ENCODE assay signal across 18 cellular contexts in the genomic region with DNA sequence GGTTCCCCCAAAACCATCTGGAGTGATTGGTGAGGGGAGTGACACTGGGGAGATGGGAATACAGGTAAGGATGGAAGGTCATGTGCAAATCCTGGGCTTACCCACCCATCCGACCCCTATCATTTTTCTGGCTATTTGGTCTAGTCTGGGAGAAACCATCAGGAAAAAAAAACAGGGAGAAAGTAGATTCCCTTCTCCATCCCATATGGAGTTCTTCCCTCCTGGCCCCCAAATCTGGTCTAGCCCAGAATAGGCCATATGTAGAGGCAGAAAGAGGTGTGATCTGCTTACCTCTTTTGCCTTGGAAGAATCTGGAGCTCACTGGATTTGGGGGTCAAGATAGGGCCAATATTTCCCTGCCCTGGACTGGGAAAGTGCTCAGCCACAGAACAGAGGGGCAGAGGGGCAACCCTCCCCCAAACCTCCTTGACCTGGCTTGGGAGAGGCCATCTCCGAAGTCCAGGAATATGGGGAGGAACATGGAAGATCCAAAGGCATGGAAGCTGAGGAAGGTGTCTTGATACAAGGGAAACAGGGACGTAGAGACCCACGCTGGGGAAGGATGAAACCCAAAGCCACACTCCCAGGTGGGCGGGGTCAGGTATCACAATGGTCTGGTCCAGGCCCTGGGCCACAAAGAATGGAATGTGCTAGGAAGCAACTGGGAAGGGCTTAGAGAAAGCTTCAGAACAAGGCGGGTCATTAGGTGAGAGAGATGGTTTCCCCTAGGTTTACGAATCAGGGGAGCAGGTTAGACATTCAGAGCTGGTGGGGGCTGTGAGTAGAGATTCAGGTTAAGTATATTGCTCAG. TPM values are rescaled to one million over a fixed set of nuclear protein-coding genes. Genes with fewer than 3 reads are reported as not detected.
A peak's percentile ranks its signal among the peaks of the same experiment; 100 is the strongest.
DNase-seq lines count a peak whose midpoint lies in the region; ATAC-seq, FAIRE-seq and TF ChIP-seq lines count a peak whose summit lies in the region.
"Had no signal": no experiment of that assay in that cellular context is flagged by ENCODE, and none has a peak within 500 bp of the region (broad histone marks: within the 10 kb centered on the region; RNA-seq: fewer than 3 reads in every experiment).

No MANE protein-coding gene starts in this region.

- TF ChIP-seq EP300 in H1 (IDR thresholded peaks at IDR 0.05; ENCODE audit: borderline replicate concordance in 1 of 2, low read depth in 2 of 2, low read length in 2 of 2): peak in 1 of 2 experiments; percentile 80; a peak in 1 of 3 replicates

- H3K23ac ChIP-seq in IMR-90 (ENCODE audit: low read depth, low read length) (no peak overlapping the region), H1 (ENCODE audit: insufficient read length) (no peak overlapping the region)

- 93% methylated on average over 3 of the region's 7 CpGs; no CpG with 5 or more reads in 1 of the 2 experiments for WGBS in IMR-90 (ENCODE audit: extremely low coverage in 2 of 2, insufficient read length in 1 of 2), 2 experiments
- WGBS in H1 (ENCODE audit: extremely low coverage in 1 of 2, insufficient coverage in 1 of 2, insufficient read length in 1 of 2, insufficient replicate concordance in 2 of 2, low coverage in 1 of 2, low lambda C conversion rate in 2 of 2, missing lambda C conversion rate in 1 of 2), 2 experiments: 77% methylated on average over 7 of the region's 7 CpGs; no CpG with 5 or more reads in 1 of the 2 experiments

- no peak for DNase-seq in IMR-90
- peak in 1 of 2 experiments; percentile 74 for DNase-seq in H1 (ENCODE audit: low read depth in 1 of 2, low spot score in 2 of 2)
- DNase-seq in osteoblast (ENCODE audit: insufficient read length, low spot score, missing footprints): peak; percentile 58
- no peak for DNase-seq in central memory CD4-positive, alpha-beta T cell
- no peak for DNase-seq in NCI-H187 (lab: John Stamatoyannopoulos, UW)
- DNase-seq: effector CD8-positive, alpha-beta T cell; kidney glomerular epithelial cell; mesenchymal stem cell; NCI-H2029; NCI-H446; psoas muscle; SHP77; stimulated activated naive CD4-positive, alpha-beta T cell; T-cell; tibial artery had no signal

- H4K20me1 ChIP-seq in IMR-90 (ENCODE audit: insufficient read depth, low read length) (peaks cover 21% of the 10 kb centered on the region), H1 (replicated peaks in 1 of 2; ENCODE audit: control insufficient read depth in 1 of 2, insufficient read depth in 2 of 2, low read length in 2 of 2) (no peaks in the 10 kb centered on the region), osteoblast (ENCODE audit: insufficient read depth, low read length) (peaks cover 8% of the 10 kb centered on the region)

- H3K9me1 ChIP-seq in IMR-90 (ENCODE audit: insufficient read depth, low read length): peaks cover 15% of the 10 kb centered on the region; the same call in 1 of the 2 replicates

- H2AFZ ChIP-seq in IMR-90 (replicated peaks; ENCODE audit: low read length, poor library complexity) (no peak overlapping the region), H1 (ENCODE audit: low read length) (no peak overlapping the region), osteoblast (ENCODE audit: low read length) (no peak overlapping the region)

- H2BK15ac ChIP-seq in IMR-90 (ENCODE audit: low read depth, low read length) (no peak overlapping the region), H1 (ENCODE audit: low read length) (0 out of 2 replicates have a peak overlapping the region, but pooled peaks have one; percentile 29)

- no peak overlapping the region for H3K56ac ChIP-seq in IMR-90 (ENCODE audit: extremely low read depth, insufficient read depth, low read length)
- no peak overlapping the region for H3K56ac ChIP-seq in H1 (replicated peaks; ENCODE audit: insufficient read length, low read depth, low read length)

- POLR2A ChIA-PET in IMR-90 (lab: Charles Lee; ENCODE audit: unreplicated experiment) (interaction anchor here (1.2 kb wide), 1 partner anchor 17 kb away, joined by 8 read pairs; no protein-coding TSS in a partner anchor), H1 (lab: Charles Lee; ENCODE audit: partially characterized antibody) (interaction anchor here (0.6 to 13.8 kb wide), 13 partner anchors 9 to 196 kb away, joined by 3 to 200 read pairs (median 4); partner anchors contain the start of genes CHRNB1, MPDU1, POLR2A and SLC35G6)

- H2BK120ac ChIP-seq in IMR-90 (ENCODE audit: low read depth, low read length) (no peak overlapping the region), H1 (replicated peaks; ENCODE audit: low read depth, low read length) (no peak overlapping the region)

- no peak for TF ChIP-seq CTCF in IMR-90 (conservative IDR thresholded peaks at IDR 0.05; ENCODE audit: low read depth, low read length)
- no peak for TF ChIP-seq CTCF in H1 (IDR thresholded peaks at IDR 0.05; ENCODE audit: control extremely low read depth in 1 of 3, insufficient read depth in 1 of 3, low read depth in 1 of 3, low read length in 3 of 3)
- TF ChIP-seq CTCF in osteoblast (IDR thresholded peaks at IDR 0.05; ENCODE audit: extremely low read depth, low read depth, low read length): no peak

- dilution Hi-C loops in IMR-90 (cut with HindIII; ENCODE audit: low sequenced_read_pairs, unreplicated experiment): no loop called here

- CTCF ChIA-PET in IMR-90 (lab: Yijun Ruan, JAX): no interaction called here
- CTCF ChIA-PET in H1 (lab: Charles Lee; ENCODE audit: partially characterized antibody): interaction anchor here (1.0 to 2.1 kb wide), 7 partner anchors 15 to 100 kb away, joined by 3 to 7 read pairs (median 5); partner anchors contain the start of gene ZBTB4

- no peak overlapping the region for H3K4me3 ChIP-seq in IMR-90 (ENCODE audit: insufficient read depth, low read depth, low read length)
- no peak overlapping the region for H3K4me3 ChIP-seq in H1 (ENCODE audit: extremely low read depth in 1 of 4, insufficient read depth in 2 of 4, low read depth in 3 of 4, low read length in 4 of 4)
- H3K4me3 ChIP-seq in osteoblast (ENCODE audit: insufficient read depth, low read length): no peak overlapping the region
- H3K4me3 ChIP-seq: psoas muscle, tibial artery had no signal

- no peak overlapping the region for H3K18ac ChIP-seq in IMR-90 (ENCODE audit: low read depth, low read length)
- 0 out of 2 replicates have a peak overlapping the region, but pooled peaks have one; percentile 68 for H3K18ac ChIP-seq in H1 (ENCODE audit: extremely low read depth, low read length)

- H3K9ac ChIP-seq in IMR-90 (ENCODE audit: low read depth, low read length) (no peak overlapping the region), H1 (replicated peaks in 1 of 4; ENCODE audit: extremely low read depth in 1 of 4, low read depth in 3 of 4, low read length in 3 of 4) (no peak overlapping the region)

- H3K27me3 ChIP-seq in IMR-90 (ENCODE audit: control insufficient read depth, insufficient read depth, low read length) (no peaks in the 10 kb centered on the region), H1 (replicated peaks in 1 of 4; ENCODE audit: control insufficient read depth in 3 of 4, extremely low read depth in 1 of 4, insufficient read depth in 3 of 4, low read length in 3 of 4) (no peaks in the 10 kb centered on the region), osteoblast (ENCODE audit: insufficient read depth, low read length) (no peaks in the 10 kb centered on the region)
- H3K27me3 ChIP-seq: tibial artery had no signal

- in situ Hi-C loops in IMR-90 (cut with MboI; ENCODE audit: low sequenced_read_pairs): no loop called here

- no peak overlapping the region for H2AK9ac ChIP-seq in IMR-90 (replicated peaks; ENCODE audit: low read depth, low read length, poor library complexity)

- TF ChIP-seq POLR2A in IMR-90 (IDR thresholded peaks at IDR 0.05; ENCODE audit: low read depth, low read length): no peak
- TF ChIP-seq POLR2A in H1 (IDR thresholded peaks at IDR 0.05; ENCODE audit: control extremely low read depth in 1 of 2, low read depth in 2 of 2, low read length in 2 of 2): no peak

- no peak overlapping the region for H3K4ac ChIP-seq in IMR-90 (ENCODE audit: low read depth, low read length)
- no peak overlapping the region for H3K4ac ChIP-seq in H1 (replicated peaks; ENCODE audit: insufficient read length, low read depth, low read length)

- no peak overlapping the region for H4K91ac ChIP-seq in IMR-90 (ENCODE audit: insufficient read depth, low read depth, low read length)
- H4K91ac ChIP-seq in H1 (replicated peaks; ENCODE audit: insufficient read length, low read length): no peak overlapping the region

- H4K5ac ChIP-seq in IMR-90 (ENCODE audit: low read depth, low read length): no peak overlapping the region
- H4K5ac ChIP-seq in H1 (ENCODE audit: insufficient read length, low read depth, low read length): no peak overlapping the region

- no peaks in the 10 kb centered on the region for H3K9me3 ChIP-seq in IMR-90 (ENCODE audit: control insufficient read depth, insufficient read depth, low read length)
- H3K9me3 ChIP-seq in H1 (ENCODE audit: insufficient read depth in 2 of 2, low read depth in 1 of 2, low read length in 1 of 2): no peaks in the 10 kb centered on the region
- H3K9me3 ChIP-seq in osteoblast (ENCODE audit: low read depth, low read length): no peaks in the 10 kb centered on the region
- H3K9me3 ChIP-seq: psoas muscle, tibial artery had no signal

- intact Hi-C loops in IMR-90 (cut with micrococcal nuclease): no loop called here

- H3K79me2 ChIP-seq in H1 (ENCODE audit: control insufficient read depth in 1 of 2, insufficient read depth in 2 of 2, low read length in 2 of 2) (no peaks in the 10 kb centered on the region), osteoblast (ENCODE audit: insufficient read depth, low read length) (peaks cover 11% of the 10 kb centered on the region)

- no peak overlapping the region for H3K4me2 ChIP-seq in IMR-90 (ENCODE audit: low read depth, low read length)
- H3K4me2 ChIP-seq in H1 (ENCODE audit: insufficient read depth in 1 of 2, low read depth in 2 of 2, low read length in 2 of 2): peak overlapping the region; percentile 21; a peak in 1 of 4 replicates
- H3K4me2 ChIP-seq in osteoblast (ENCODE audit: insufficient read depth, low read length): no peak overlapping the region

- FAIRE-seq in H1 (lab: Jason Lieb, UNC): peak; percentile 72

- H4K8ac ChIP-seq in IMR-90 (ENCODE audit: low read depth in 2 of 2, low read length in 2 of 2) (no peak overlapping the region), H1 (ENCODE audit: extremely low read depth, insufficient read depth, low read length) (no peak overlapping the region)

- H2BK5ac ChIP-seq in IMR-90 (ENCODE audit: low read depth, low read length, poor library complexity, severe bottlenecking) (no peak overlapping the region), H1 (ENCODE audit: low read depth, low read length) (no peak overlapping the region; the same call in 1 of the 2 replicates)

- no peaks in the 10 kb centered on the region for H3K23me2 ChIP-seq in H1 (ENCODE audit: low read depth, low read length)

- H3K14ac ChIP-seq in IMR-90 (replicated peaks; ENCODE audit: low read depth, low read length) (no peak overlapping the region), H1 (ENCODE audit: insufficient read length) (no peak overlapping the region)

- no peaks in the 10 kb centered on the region for H3K4me1 ChIP-seq in IMR-90 (ENCODE audit: control insufficient read depth, insufficient read depth, low read length)
- H3K4me1 ChIP-seq in H1 (replicated peaks in 1 of 4; ENCODE audit: control insufficient read depth in 3 of 4, insufficient read depth in 4 of 4, low read length in 3 of 4): peaks cover 2 to 13% (median 7%) of the 10 kb centered on the region in 4 experiments
- H3K4me1 ChIP-seq in osteoblast (ENCODE audit: insufficient read depth, low read length): no peaks in the 10 kb centered on the region

- no peak overlapping the region for H3K27ac ChIP-seq in IMR-90 (ENCODE audit: insufficient read depth, low read length)
- no peak overlapping the region for H3K27ac ChIP-seq in H1 (ENCODE audit: low read depth, low read length)
- no peak overlapping the region for H3K27ac ChIP-seq in osteoblast (ENCODE audit: low read depth, low read length)

- peaks cover 11 to 50% of the 10 kb centered on the region in 2 experiments; a peak in 2 of 4 replicates for H3K79me1 ChIP-seq in IMR-90 (ENCODE audit: low read depth in 1 of 2, low read length in 2 of 2)
- H3K79me1 ChIP-seq in H1 (ENCODE audit: low read depth, low read length): no peaks in the 10 kb centered on the region

- TF ChIP-seq RAD21 in IMR-90 (IDR thresholded peaks at IDR 0.05; ENCODE audit: low read length) (no peak), H1 (IDR thresholded peaks at IDR 0.05 in 1 of 2, conservative IDR thresholded peaks at IDR 0.05 in 1 of 2; ENCODE audit: low read depth in 2 of 2, low read length in 2 of 2) (no peak)

- no peak overlapping the region for H2BK12ac ChIP-seq in H1 (ENCODE audit: low read depth, low read length)

- ATAC-seq in IMR-90 (ENCODE audit: low read depth) (no peak), GM19324 (IDR thresholded peaks at IDR 0.05; ENCODE audit: low FRiP score, unreplicated experiment) (no peak)
- ATAC-seq: T-cell had no signal

- H2AK5ac ChIP-seq in IMR-90 (ENCODE audit: low read depth, low read length): no peak overlapping the region
- no peak overlapping the region for H2AK5ac ChIP-seq in H1 (ENCODE audit: low read depth, low read length)

- H3K36me3 ChIP-seq in IMR-90 (ENCODE audit: control insufficient read depth, insufficient read depth, low read length) (peaks cover 35% of the 10 kb centered on the region), H1 (ENCODE audit: control insufficient read depth in 2 of 4, insufficient read depth in 4 of 4, low read length in 3 of 4) (peaks cover 0 to 2% (median 0%) of the 10 kb centered on the region in 4 experiments; a peak in 3 of 8 replicates), osteoblast (ENCODE audit: insufficient read depth, low read length) (peaks cover 23% of the 10 kb centered on the region)

- TSS peak; percentile 48 for BruUV-seq in IMR-90 (replicated peaks; lab: Mats Ljungman, UMichigan)

- no peak overlapping the region for H2BK20ac ChIP-seq in IMR-90 (ENCODE audit: low read depth, low read length)
- H2BK20ac ChIP-seq in H1 (ENCODE audit: low read length): no peak overlapping the region

RNA-seq across cellular contexts. Expression of gene CHRNB1, which starts 16.2 kb away (rescaled TPM):
- total RNA-seq in IMR-90 (2012; rRNA removed) (4.2 and 4.3 TPM in 2 replicates), osteoblast (5.3 and 5.4 TPM in 2 replicates)
- polyA plus RNA-seq in IMR-90 (2012; rRNA removed) (6.0 and 6.4 TPM in 2 replicates), H1 (2011; rRNA removed) (28.2 and 33.6 TPM in 2 replicates)
- 7.0 and 8.0 TPM in 2 replicates for polyA plus RNA-seq in IMR-90 (2012; cell fraction: cytosol; rRNA removed)
- 0.76 and 1.6 TPM in 2 replicates for polyA plus RNA-seq in IMR-90 (2012; cell fraction: nucleus; rRNA removed; ENCODE audit: low replicate concordance)
- total RNA-seq in H1 (2021; fragmentation: NEBNext Ultra II Directional; extraction: Animal tissue kit (Norgen Biotek cat#: 25700)): 13.8 and 14.1 TPM in 2 replicates
- 29.5 TPM for polyA plus RNA-seq in H1 (2011; cell fraction: cytosol; rRNA removed)
- 25.1 TPM for polyA plus RNA-seq in H1 (2011; cell fraction: nucleus; rRNA removed)
- 14.8 to 19.3 TPM (median 17.4 TPM) in 4 replicates for polyA plus RNA-seq in H1 (2012, experiment 1 of 2)
- polyA plus RNA-seq in H1 (2012, experiment 2 of 2): 13.4 TPM
- 18.6 TPM for polyA plus RNA-seq in H1 (2013, experiment 1 of 2)
- polyA plus RNA-seq in H1 (2013, experiment 2 of 2): 20.6 TPM
- 17.5 and 18.8 TPM in 2 replicates for polyA minus RNA-seq in H1 (2011; rRNA and poly(A)+ RNA removed)
- 6.1 TPM for polyA minus RNA-seq in H1 (2011; cell fraction: cytosol; rRNA and poly(A)+ RNA removed)
- polyA minus RNA-seq in H1 (2011; cell fraction: nucleus; rRNA and poly(A)+ RNA removed): 8.1 TPM

RNA-seq across cellular contexts. Expression of gene ZBTB4, which starts 18.4 kb away (rescaled TPM):
- total RNA-seq in IMR-90 (2012; rRNA removed): 6.3 and 8.3 TPM in 2 replicates
- polyA plus RNA-seq in IMR-90 (2012; rRNA removed): 20.1 and 20.3 TPM in 2 replicates
- 12.2 and 17.4 TPM in 2 replicates for polyA plus RNA-seq in IMR-90 (2012; cell fraction: cytosol; rRNA removed)
- 49.1 and 50.3 TPM in 2 replicates for polyA plus RNA-seq in IMR-90 (2012; cell fraction: nucleus; rRNA removed; ENCODE audit: low replicate concordance)
- total RNA-seq in H1 (2021; fragmentation: NEBNext Ultra II Directional; extraction: Animal tissue kit (Norgen Biotek cat#: 25700)): 10.1 and 11.2 TPM in 2 replicates
- 5.9 and 8.1 TPM in 2 replicates for polyA plus RNA-seq in H1 (2011; rRNA removed)
- polyA plus RNA-seq in H1 (2011; cell fraction: cytosol; rRNA removed): 6.7 TPM
- 14.6 TPM for polyA plus RNA-seq in H1 (2011; cell fraction: nucleus; rRNA removed)
- 7.9 to 9.4 TPM (median 8.4 TPM) in 4 replicates for polyA plus RNA-seq in H1 (2012, experiment 1 of 2)
- polyA plus RNA-seq in H1 (2012, experiment 2 of 2): 7.3 TPM
- polyA plus RNA-seq in H1 (2013, experiment 1 of 2): 8.8 TPM
- 8.7 TPM for polyA plus RNA-seq in H1 (2013, experiment 2 of 2)
- 6.6 and 8.9 TPM in 2 replicates for polyA minus RNA-seq in H1 (2011; rRNA and poly(A)+ RNA removed)
- 6.3 TPM for polyA minus RNA-seq in H1 (2011; cell fraction: cytosol; rRNA and poly(A)+ RNA removed)
- polyA minus RNA-seq in H1 (2011; cell fraction: nucleus; rRNA and poly(A)+ RNA removed): 11.0 TPM
- 36.2 and 36.5 TPM in 2 replicates for total RNA-seq in osteoblast

RNA-seq across cellular contexts. Expression of gene SLC35G6, which starts 20.2 kb away (rescaled TPM):
- total RNA-seq in IMR-90 (2012; rRNA removed) (not detected in 2 replicates), osteoblast (not detected in 2 replicates)
- polyA plus RNA-seq in IMR-90 (2012; rRNA removed) (not detected in 2 replicates), H1 (2011; rRNA removed) (0.05 TPM in 1 of 2 replicates, not detected in the other)
- not detected in 2 replicates for polyA plus RNA-seq in IMR-90 (2012; cell fraction: cytosol; rRNA removed)
- polyA plus RNA-seq in IMR-90 (2012; cell fraction: nucleus; rRNA removed; ENCODE audit: low replicate concordance): not detected in 2 replicates
- total RNA-seq in H1 (2021; fragmentation: NEBNext Ultra II Directional; extraction: Animal tissue kit (Norgen Biotek cat#: 25700)): not detected in 2 replicates
- polyA plus RNA-seq in H1 (2011; cell fraction: cytosol; rRNA removed): 0.04 TPM
- polyA plus RNA-seq in H1 (2011; cell fraction: nucleus; rRNA removed): not detected
- 0.20 TPM in 1 of 4 replicates, not detected in the others for polyA plus RNA-seq in H1 (2012, experiment 1 of 2)
- polyA plus RNA-seq in H1 (2012, experiment 2 of 2): not detected
- polyA plus RNA-seq in H1 (2013, experiment 1 of 2): 0.04 TPM
- 0.02 TPM for polyA plus RNA-seq in H1 (2013, experiment 2 of 2)
- 0.10 TPM in 1 of 2 replicates, not detected in the other for polyA minus RNA-seq in H1 (2011; rRNA and poly(A)+ RNA removed)
- not detected for polyA minus RNA-seq in H1 (2011; cell fraction: cytosol; rRNA and poly(A)+ RNA removed)
- polyA minus RNA-seq in H1 (2011; cell fraction: nucleus; rRNA and poly(A)+ RNA removed): not detected
- total RNA-seq: activated T-helper 1 cell treated with anti-CD3 and anti-CD28 coated beads, Interleukin-12 subunit alpha, Interleukin-12 subunit beta, Interleukin-2, Interleukin-4 antibody, amounts not matched to agents 30 ng/mL and 10 ng/mL and 1 ng/mL, durations not matched to agents 14 hours and 24 hours and 36 hours; psoas muscle; T-cell had no signal
- polyA plus RNA-seq: adipose tissue had no signal

RNA-seq across cellular contexts. Expression of gene FGF11, which starts 21.7 kb away (rescaled TPM):
- total RNA-seq in IMR-90 (2012; rRNA removed): 0.18 and 0.28 TPM in 2 replicates
- 0.99 and 1.1 TPM in 2 replicates for polyA plus RNA-seq in IMR-90 (2012; rRNA removed)
- polyA plus RNA-seq in IMR-90 (2012; cell fraction: cytosol; rRNA removed): 0.96 and 1.8 TPM in 2 replicates
- polyA plus RNA-seq in IMR-90 (2012; cell fraction: nucleus; rRNA removed; ENCODE audit: low replicate concordance): 3.8 and 3.9 TPM in 2 replicates
- 11.8 and 15.0 TPM in 2 replicates for total RNA-seq in H1 (2021; fragmentation: NEBNext Ultra II Directional; extraction: Animal tissue kit (Norgen Biotek cat#: 25700))
- polyA plus RNA-seq in H1 (2011; rRNA removed): 26.1 and 42.0 TPM in 2 replicates
- polyA plus RNA-seq in H1 (2011; cell fraction: cytosol; rRNA removed): 24.3 TPM
- polyA plus RNA-seq in H1 (2011; cell fraction: nucleus; rRNA removed): 47.1 TPM
- polyA plus RNA-seq in H1 (2012, experiment 1 of 2): 16.8 to 26.7 TPM (median 19.8 TPM) in 4 replicates
- polyA plus RNA-seq in H1 (2012, experiment 2 of 2): 17.9 TPM
- polyA plus RNA-seq in H1 (2013, experiment 1 of 2): 11.8 TPM
- 11.9 TPM for polyA plus RNA-seq in H1 (2013, experiment 2 of 2)
- 15.9 and 22.0 TPM in 2 replicates for polyA minus RNA-seq in H1 (2011; rRNA and poly(A)+ RNA removed)
- 11.2 TPM for polyA minus RNA-seq in H1 (2011; cell fraction: cytosol; rRNA and poly(A)+ RNA removed)
- polyA minus RNA-seq in H1 (2011; cell fraction: nucleus; rRNA and poly(A)+ RNA removed): 15.4 TPM
- 0.29 and 0.36 TPM in 2 replicates for total RNA-seq in osteoblast

RNA-seq across cellular contexts. Expression of gene POLR2A, which starts 23.1 kb away (rescaled TPM):
- total RNA-seq in IMR-90 (2012; rRNA removed) (56.4 and 56.6 TPM in 2 replicates), osteoblast (95.9 and 101 TPM in 2 replicates)
- polyA plus RNA-seq in IMR-90 (2012; rRNA removed) (38.4 and 54.0 TPM in 2 replicates), H1 (2011; rRNA removed) (26.8 and 62.7 TPM in 2 replicates)
- polyA plus RNA-seq in IMR-90 (2012; cell fraction: cytosol; rRNA removed): 27.6 and 39.2 TPM in 2 replicates
- 56.8 and 69.7 TPM in 2 replicates for polyA plus RNA-seq in IMR-90 (2012; cell fraction: nucleus; rRNA removed; ENCODE audit: low replicate concordance)
- 150 and 157 TPM in 2 replicates for total RNA-seq in H1 (2021; fragmentation: NEBNext Ultra II Directional; extraction: Animal tissue kit (Norgen Biotek cat#: 25700))
- polyA plus RNA-seq in H1 (2011; cell fraction: cytosol; rRNA removed): 24.4 TPM
- polyA plus RNA-seq in H1 (2011; cell fraction: nucleus; rRNA removed): 150 TPM
- 95.6 to 139 TPM (median 127 TPM) in 4 replicates for polyA plus RNA-seq in H1 (2012, experiment 1 of 2)
- polyA plus RNA-seq in H1 (2012, experiment 2 of 2): 88.5 TPM
- 66.3 TPM for polyA plus RNA-seq in H1 (2013, experiment 1 of 2)
- polyA plus RNA-seq in H1 (2013, experiment 2 of 2): 55.6 TPM
- 175 and 246 TPM in 2 replicates for polyA minus RNA-seq in H1 (2011; rRNA and poly(A)+ RNA removed)
- polyA minus RNA-seq in H1 (2011; cell fraction: cytosol; rRNA and poly(A)+ RNA removed): 142 TPM
- 162 TPM for polyA minus RNA-seq in H1 (2011; cell fraction: nucleus; rRNA and poly(A)+ RNA removed)

Comparison
In these comparisons a context has a peak if more than half of its experiments do, and no peak if none do; other contexts are left out.
1. H3K4me2 ChIP-seq: peak in H1 (2 of 2); none in IMR-90 (single experiment) and osteoblast (single experiment).